ENCODE assay signal across 33 cellular contexts in genomic region chr15:29511663-29512062, GRCh38.
"Had no signal": no experiment of that assay in that cellular context is flagged by ENCODE, and none has a peak within 500 bp of the region (broad histone marks: within the 10 kb centered on the region; RNA-seq: fewer than 3 reads in every experiment).

No MANE protein-coding gene starts in this region.

- H3K9me3 ChIP-seq: adrenal gland, body of pancreas had no signal

- ATAC-seq: activated CD8-positive, alpha-beta T cell treated with anti-CD3 and anti-CD28 coated beads for 36 hours; activated naive CD4-positive, alpha-beta T cell treated with anti-CD3 and anti-CD28 coated beads, Interleukin-2, amount 50 U/mL, for 72 hours; activated T-cell treated with anti-CD3 and anti-CD28 coated beads, Interleukin-2, amount 50 U/mL, for 4 hours; activated T-cell treated with anti-CD3 and anti-CD28 coated beads, Interleukin-2, amount 50 U/mL, for 72 hours; activated T-helper 17 cell treated with anti-CD3 and anti-CD28 coated beads, Interleukin-2, amount 50 U/mL, for 72 hours; body of pancreas had no signal

- H3K36me3 ChIP-seq: adrenal gland, brain microvascular endothelial cell, breast epithelium had no signal

- H3K27me3 ChIP-seq: adrenal gland, body of pancreas, brain microvascular endothelial cell, breast epithelium had no signal

- H3K27ac ChIP-seq: adrenal gland, body of pancreas, brain microvascular endothelial cell, breast epithelium, VCaP had no signal

- DNase-seq: activated B cell treated with CpG ODN at 0.5 μM for 24 hours; activated CD4-positive, alpha-beta memory T cell treated with anti-CD3 and anti-CD28 coated beads for 36 hours; activated CD4-positive, alpha-beta T cell treated with anti-CD3 and anti-CD28 coated beads for 4 hours; activated CD4-positive, alpha-beta T cell treated with anti-CD3 and anti-CD28 coated beads, Interleukin-2, amount 10 ng/mL, durations not matched to agents 24 days and 14 days; activated CD4-positive, alpha-beta T cell treated with anti-CD3 and anti-CD28 coated beads, Interleukin-2, amount 50 U/mL, for 1 hour; activated CD4-positive, alpha-beta T cell treated with anti-CD3 and anti-CD28 coated beads, Interleukin-2, amount 50 U/mL, for 4 hours; activated CD4-positive, CD25-positive, alpha-beta regulatory T cell treated with anti-CD3 and anti-CD28 coated beads, Interleukin-2, amount 50 U/mL, for 72 hours; activated CD8-positive, alpha-beta memory T cell treated with anti-CD3 and anti-CD28 coated beads, Interleukin-2, amount 50 U/mL, for 4 hours; activated CD8-positive, alpha-beta T cell treated with anti-CD3 and anti-CD28 coated beads for 36 hours; activated effector memory CD4-positive, alpha-beta T cell treated with anti-CD3 and anti-CD28 coated beads, Interleukin-2, amount 50 U/mL, for 16 hours; activated gamma-delta T cell treated with Interleukin-2 at 50 U/mL for 16 hours; activated naive CD4-positive, alpha-beta T cell; activated naive CD4-positive, alpha-beta T cell treated with anti-CD3 and anti-CD28 coated beads for 36 hours; activated naive CD4-positive, alpha-beta T cell treated with anti-CD3 and anti-CD28 coated beads, Interleukin-2, amount 50 U/mL, for 16 hours; activated naive CD8-positive, alpha-beta T cell treated with anti-CD3 and anti-CD28 coated beads for 36 hours; activated T-cell treated with anti-CD3 and anti-CD28 coated beads for 4 hours; activated T-cell treated with anti-CD3 and anti-CD28 coated beads, Interleukin-2, amount 50 U/mL, for 1 hour; activated T-cell treated with anti-CD3 and anti-CD28 coated beads, Interleukin-2, amount 50 U/mL, for 4 hours; activated T-cell treated with anti-CD3 and anti-CD28 coated beads, Interleukin-2, amount 50 U/mL, for 72 hours; adrenal gland; amniotic stem cell; aorta; body of pancreas; brain microvascular endothelial cell; central memory CD4-positive, alpha-beta T cell; T-helper 2 cell; T-helper 9 cell had no signal

- FAIRE-seq: astrocyte, TTC549 had no signal

- H3K4me3 ChIP-seq: adrenal gland, body of pancreas, breast epithelium had no signal

- H3K4me1 ChIP-seq: adrenal gland, breast epithelium had no signal
